1 cellular context compared by ENCODE assay signal in the genomic region with DNA sequence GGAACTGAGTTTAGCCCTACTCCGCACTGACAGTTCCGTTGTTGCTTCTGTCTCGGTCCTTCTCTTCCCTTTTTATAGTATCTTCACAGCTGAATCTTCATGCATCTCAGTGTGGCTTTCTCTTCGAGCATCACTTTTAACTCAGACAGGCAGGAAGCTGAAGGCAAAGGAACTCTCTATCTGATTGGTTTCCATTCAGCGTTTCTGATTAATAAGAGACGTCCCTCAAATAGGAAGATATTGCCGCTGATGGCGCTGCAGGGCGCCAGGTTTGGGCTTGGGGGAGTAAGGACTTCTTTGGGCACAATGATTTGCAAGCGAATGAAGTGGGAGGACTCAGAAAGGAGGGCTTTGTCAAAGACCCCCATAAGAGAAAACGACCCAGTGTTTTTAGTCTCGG.
TF ChIP-seq lines count a peak whose summit lies in the region.

CDH9 (minus strand) TSS at position 111 of the 400 bp plus-strand sequence. CDS start 50,253 bp downstream, outside the sequence.

TF ChIP-seq in HepG2, 621 proteins besides CTCF, POLR2A, EP300 and RAD21 (continued from another document):
- no peak for TF ChIP-seq ZNF281 (CRISPR knock-in tag; IDR thresholded peaks at IDR 0.05; ENCODE audit: borderline replicate concordance)
- TF ChIP-seq CBFB (CRISPR knock-in tag; IDR thresholded peaks at IDR 0.05), result no peak
- TF ChIP-seq RCOR2 (CRISPR knock-in tag; IDR thresholded peaks at IDR 0.05), result no peak
- TF ChIP-seq PRMT3 (CRISPR knock-in tag; IDR thresholded peaks at IDR 0.05; ENCODE audit: borderline replicate concordance, low read depth), result no peak
- no peak for TF ChIP-seq NKX3-1 (CRISPR knock-in tag; IDR thresholded peaks at IDR 0.05)
- TF ChIP-seq ZNF263 (CRISPR knock-in tag; IDR thresholded peaks at IDR 0.05), result no peak
- no peak for TF ChIP-seq EEA1 (CRISPR knock-in tag; IDR thresholded peaks at IDR 0.05; ENCODE audit: borderline replicate concordance)
- TF ChIP-seq MNT (IDR thresholded peaks at IDR 0.05), result no peak
- TF ChIP-seq ZNF431 (CRISPR knock-in tag; IDR thresholded peaks at IDR 0.05; ENCODE audit: borderline replicate concordance, low read depth), result no peak
- TF ChIP-seq SP5 (CRISPR knock-in tag; IDR thresholded peaks at IDR 0.05; ENCODE audit: borderline replicate concordance, low read depth), result no peak
